In the genomic region with DNA sequence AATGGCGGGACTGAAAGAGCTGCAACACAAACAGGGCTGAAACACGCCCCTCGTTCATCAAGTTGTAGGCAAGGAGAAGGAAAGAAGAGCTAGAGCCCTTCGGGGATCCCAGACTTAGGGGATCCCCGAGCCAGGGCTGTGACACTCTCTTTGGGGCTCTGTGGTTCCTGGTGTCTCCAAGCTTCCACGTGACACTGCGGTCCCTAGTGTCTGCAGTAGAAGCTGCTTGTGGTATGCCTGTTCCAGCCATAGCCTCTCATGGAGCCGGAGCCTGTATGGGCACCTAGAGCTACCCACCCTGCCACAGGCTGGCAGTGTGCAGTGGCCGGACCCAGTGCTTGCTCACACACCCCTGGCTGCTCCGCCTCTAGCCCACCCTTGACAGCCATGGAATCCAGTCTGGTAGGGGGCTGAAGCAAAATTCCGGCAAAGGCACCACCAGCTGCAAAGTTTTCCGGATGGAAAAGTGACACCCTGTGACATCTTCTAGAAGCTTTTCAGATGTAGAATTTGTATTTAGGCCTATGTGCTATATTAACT, we compare ENCODE assay signal across 24 cellular contexts.
"Had no signal": no experiment of that assay in that cellular context is flagged by ENCODE, and none has a peak within 500 bp of the region (broad histone marks: within the 10 kb centered on the region; RNA-seq: fewer than 3 reads in every experiment).

No MANE protein-coding gene starts in this region.

- ATAC-seq: foreskin keratinocyte, gastroesophageal sphincter, heart left ventricle, left cardiac atrium, left lung, natural killer cell, sciatic nerve had no signal

- H3K4me1 ChIP-seq: esophagus muscularis mucosa, foreskin keratinocyte, gastroesophageal sphincter, heart left ventricle, left lung, parathyroid adenoma, prostate gland, right atrium auricular region, stomach, thyroid gland had no signal

- H2AFZ ChIP-seq: hepatocyte, parathyroid adenoma had no signal

- H3K36me3 Mint-ChIP-seq: memory B cell; natural killer cell; stimulated activated naive B cell treated with anti-CD40 and anti-IgM and Interleukin-4, amounts not matched to agents 10 μg/mL and 1 μg/mL and 100 μg/mL, for 72 hours had no signal

- H3K27me3 ChIP-seq: esophagus muscularis mucosa, foreskin keratinocyte, gastroesophageal sphincter, heart left ventricle, hepatocyte, left lung, right atrium auricular region, stomach, thyroid gland had no signal

- H3K27me3 Mint-ChIP-seq: central memory CD8-positive, alpha-beta T cell; memory B cell; stimulated activated naive B cell treated with anti-CD40 and anti-IgM and Interleukin-4, amounts not matched to agents 10 μg/mL and 1 μg/mL and 100 μg/mL, for 72 hours had no signal

- H3K4me1 Mint-ChIP-seq: central memory CD8-positive, alpha-beta T cell; memory B cell; natural killer cell; stimulated activated naive B cell treated with anti-CD40 and anti-IgM and Interleukin-4, amounts not matched to agents 10 μg/mL and 1 μg/mL and 100 μg/mL, for 72 hours had no signal

- H3K9me3 ChIP-seq: prostate gland, thyroid gland had no signal

- H3K9ac ChIP-seq: parathyroid adenoma had no signal

- H3K27ac Mint-ChIP-seq: memory B cell; natural killer cell; stimulated activated naive B cell treated with anti-CD40 and anti-IgM and Interleukin-4, amounts not matched to agents 10 μg/mL and 1 μg/mL and 100 μg/mL, for 72 hours had no signal

- H3K27ac ChIP-seq: coronary artery, esophagus muscularis mucosa, foreskin keratinocyte, gastroesophageal sphincter, heart left ventricle, hepatocyte, left lung, parathyroid adenoma, prostate gland, right atrium auricular region, stomach, thyroid gland had no signal

- H3K4me3 ChIP-seq: coronary artery, esophagus muscularis mucosa, gastroesophageal sphincter, heart left ventricle, hepatocyte, left lung, lung, prostate gland, right atrium auricular region, smooth muscle cell, stomach, thyroid gland had no signal

- H3K4me3 Mint-ChIP-seq: central memory CD8-positive, alpha-beta T cell; memory B cell; natural killer cell; stimulated activated naive B cell treated with anti-CD40 and anti-IgM and Interleukin-4, amounts not matched to agents 10 μg/mL and 1 μg/mL and 100 μg/mL, for 72 hours had no signal

- H3K36me3 ChIP-seq: esophagus muscularis mucosa, gastroesophageal sphincter, heart left ventricle, left lung, prostate gland, right atrium auricular region, stomach, thyroid gland had no signal

- DNase-seq: dermis blood vessel endothelial cell; effector memory CD4-positive, alpha-beta T cell; foreskin keratinocyte; left cardiac atrium; natural killer cell; stimulated activated CD4-positive, alpha-beta T cell treated with anti-CD3 and anti-CD28 coated beads, Interleukin-4, amount 100 ng/mL, for 4 hours; stimulated activated naive B cell treated with anti-CD40 and anti-IgM and Interleukin-4, amounts not matched to agents 10 μg/mL and 1 μg/mL and 100 μg/mL, for 72 hours; stomach; thyroid gland; trophoblast cell had no signal

- H3K4me2 ChIP-seq: hepatocyte, smooth muscle cell had no signal

- H3K79me2 ChIP-seq: hepatocyte, parathyroid adenoma had no signal
